1 cellular context compared by ENCODE assay signal in the genomic region with DNA sequence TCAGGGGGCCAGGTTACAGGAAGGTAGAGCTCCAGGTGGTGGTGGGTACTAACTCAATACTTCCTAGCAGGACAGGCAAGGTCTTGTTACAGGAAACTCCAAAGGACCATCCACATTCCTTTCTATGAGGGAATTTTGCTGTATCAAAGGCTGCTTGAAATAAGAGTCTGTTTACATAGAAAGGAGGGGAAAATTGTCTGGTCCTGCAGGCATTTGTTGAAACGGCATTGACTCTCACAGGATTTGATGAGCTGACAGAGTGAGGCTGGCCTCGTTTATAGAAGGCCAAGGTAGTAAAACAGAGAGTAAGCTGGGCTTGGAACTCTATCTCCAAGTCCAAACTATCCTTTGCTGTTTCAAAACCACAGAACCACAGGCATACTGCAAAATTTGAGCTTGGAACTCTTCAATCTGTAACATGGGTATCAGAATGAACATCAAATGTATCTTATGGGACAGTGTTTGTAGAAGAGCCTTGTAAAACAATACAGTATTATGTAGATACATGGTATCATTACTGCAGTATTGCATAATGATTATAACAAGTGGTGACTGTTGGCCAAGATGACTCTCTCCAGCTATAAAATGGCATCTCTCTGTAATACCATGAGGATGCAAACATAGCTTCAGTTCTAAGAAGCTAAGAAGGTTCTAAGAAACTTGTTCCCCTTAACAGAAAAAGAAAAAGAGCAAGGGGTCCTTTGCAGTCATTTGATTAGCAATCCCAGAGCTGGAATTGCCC.
TF ChIP-seq lines count a peak whose summit lies in the region.

No MANE protein-coding gene starts in this region.

TF ChIP-seq in HepG2, 621 proteins besides CTCF, POLR2A, EP300 and RAD21 (continued from another document):
- TF ChIP-seq, protein P1, sequence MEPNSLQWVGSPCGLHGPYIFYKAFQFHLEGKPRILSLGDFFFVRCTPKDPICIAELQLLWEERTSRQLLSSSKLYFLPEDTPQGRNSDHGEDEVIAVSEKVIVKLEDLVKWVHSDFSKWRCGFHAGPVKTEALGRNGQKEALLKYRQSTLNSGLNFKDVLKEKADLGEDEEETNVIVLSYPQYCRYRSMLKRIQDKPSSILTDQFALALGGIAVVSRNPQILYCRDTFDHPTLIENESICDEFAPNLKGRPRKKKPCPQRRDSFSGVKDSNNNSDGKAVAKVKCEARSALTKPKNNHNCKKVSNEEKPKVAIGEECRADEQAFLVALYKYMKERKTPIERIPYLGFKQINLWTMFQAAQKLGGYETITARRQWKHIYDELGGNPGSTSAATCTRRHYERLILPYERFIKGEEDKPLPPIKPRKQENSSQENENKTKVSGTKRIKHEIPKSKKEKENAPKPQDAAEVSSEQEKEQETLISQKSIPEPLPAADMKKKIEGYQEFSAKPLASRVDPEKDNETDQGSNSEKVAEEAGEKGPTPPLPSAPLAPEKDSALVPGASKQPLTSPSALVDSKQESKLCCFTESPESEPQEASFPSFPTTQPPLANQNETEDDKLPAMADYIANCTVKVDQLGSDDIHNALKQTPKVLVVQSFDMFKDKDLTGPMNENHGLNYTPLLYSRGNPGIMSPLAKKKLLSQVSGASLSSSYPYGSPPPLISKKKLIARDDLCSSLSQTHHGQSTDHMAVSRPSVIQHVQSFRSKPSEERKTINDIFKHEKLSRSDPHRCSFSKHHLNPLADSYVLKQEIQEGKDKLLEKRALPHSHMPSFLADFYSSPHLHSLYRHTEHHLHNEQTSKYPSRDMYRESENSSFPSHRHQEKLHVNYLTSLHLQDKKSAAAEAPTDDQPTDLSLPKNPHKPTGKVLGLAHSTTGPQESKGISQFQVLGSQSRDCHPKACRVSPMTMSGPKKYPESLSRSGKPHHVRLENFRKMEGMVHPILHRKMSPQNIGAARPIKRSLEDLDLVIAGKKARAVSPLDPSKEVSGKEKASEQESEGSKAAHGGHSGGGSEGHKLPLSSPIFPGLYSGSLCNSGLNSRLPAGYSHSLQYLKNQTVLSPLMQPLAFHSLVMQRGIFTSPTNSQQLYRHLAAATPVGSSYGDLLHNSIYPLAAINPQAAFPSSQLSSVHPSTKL (CRISPR knock-in tag; IDR thresholded peaks at IDR 0.05), result peak; percentile 16; the same call in 1 of the 2 replicates
- 0 out of 2 replicates have a peak, but pooled peaks have one; percentile 10 for TF ChIP-seq CEBPG (CRISPR knock-in tag; IDR thresholded peaks at IDR 0.05)
- TF ChIP-seq ZNF335 (CRISPR knock-in tag; IDR thresholded peaks at IDR 0.05), result peak; percentile 50; the same call in 1 of the 2 replicates
- TF ChIP-seq MAF1 (CRISPR knock-in tag; IDR thresholded peaks at IDR 0.05; ENCODE audit: borderline replicate concordance), result no peak
- TF ChIP-seq ADNP (CRISPR knock-in tag; IDR thresholded peaks at IDR 0.05), result no peak
- peak; percentile 47; the same call in 1 of the 2 replicates for TF ChIP-seq CEBPB (IDR thresholded peaks at IDR 0.05; ENCODE audit: borderline replicate concordance, low read depth, low read length)
- TF ChIP-seq, protein P2, sequence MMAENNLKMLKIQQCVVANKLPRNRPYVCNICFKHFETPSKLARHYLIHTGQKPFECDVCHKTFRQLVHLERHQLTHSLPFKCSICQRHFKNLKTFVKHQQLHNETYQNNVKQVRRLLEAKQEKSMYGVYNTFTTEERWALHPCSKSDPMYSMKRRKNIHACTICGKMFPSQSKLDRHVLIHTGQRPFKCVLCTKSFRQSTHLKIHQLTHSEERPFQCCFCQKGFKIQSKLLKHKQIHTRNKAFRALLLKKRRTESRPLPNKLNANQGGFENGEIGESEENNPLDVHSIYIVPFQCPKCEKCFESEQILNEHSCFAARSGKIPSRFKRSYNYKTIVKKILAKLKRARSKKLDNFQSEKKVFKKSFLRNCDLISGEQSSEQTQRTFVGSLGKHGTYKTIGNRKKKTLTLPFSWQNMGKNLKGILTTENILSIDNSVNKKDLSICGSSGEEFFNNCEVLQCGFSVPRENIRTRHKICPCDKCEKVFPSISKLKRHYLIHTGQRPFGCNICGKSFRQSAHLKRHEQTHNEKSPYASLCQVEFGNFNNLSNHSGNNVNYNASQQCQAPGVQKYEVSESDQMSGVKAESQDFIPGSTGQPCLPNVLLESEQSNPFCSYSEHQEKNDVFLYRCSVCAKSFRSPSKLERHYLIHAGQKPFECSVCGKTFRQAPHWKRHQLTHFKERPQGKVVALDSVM (CRISPR knock-in tag; IDR thresholded peaks at IDR 0.05), result peak; percentile 32; the same call in 1 of the 2 replicates
- TF ChIP-seq, protein P3, sequence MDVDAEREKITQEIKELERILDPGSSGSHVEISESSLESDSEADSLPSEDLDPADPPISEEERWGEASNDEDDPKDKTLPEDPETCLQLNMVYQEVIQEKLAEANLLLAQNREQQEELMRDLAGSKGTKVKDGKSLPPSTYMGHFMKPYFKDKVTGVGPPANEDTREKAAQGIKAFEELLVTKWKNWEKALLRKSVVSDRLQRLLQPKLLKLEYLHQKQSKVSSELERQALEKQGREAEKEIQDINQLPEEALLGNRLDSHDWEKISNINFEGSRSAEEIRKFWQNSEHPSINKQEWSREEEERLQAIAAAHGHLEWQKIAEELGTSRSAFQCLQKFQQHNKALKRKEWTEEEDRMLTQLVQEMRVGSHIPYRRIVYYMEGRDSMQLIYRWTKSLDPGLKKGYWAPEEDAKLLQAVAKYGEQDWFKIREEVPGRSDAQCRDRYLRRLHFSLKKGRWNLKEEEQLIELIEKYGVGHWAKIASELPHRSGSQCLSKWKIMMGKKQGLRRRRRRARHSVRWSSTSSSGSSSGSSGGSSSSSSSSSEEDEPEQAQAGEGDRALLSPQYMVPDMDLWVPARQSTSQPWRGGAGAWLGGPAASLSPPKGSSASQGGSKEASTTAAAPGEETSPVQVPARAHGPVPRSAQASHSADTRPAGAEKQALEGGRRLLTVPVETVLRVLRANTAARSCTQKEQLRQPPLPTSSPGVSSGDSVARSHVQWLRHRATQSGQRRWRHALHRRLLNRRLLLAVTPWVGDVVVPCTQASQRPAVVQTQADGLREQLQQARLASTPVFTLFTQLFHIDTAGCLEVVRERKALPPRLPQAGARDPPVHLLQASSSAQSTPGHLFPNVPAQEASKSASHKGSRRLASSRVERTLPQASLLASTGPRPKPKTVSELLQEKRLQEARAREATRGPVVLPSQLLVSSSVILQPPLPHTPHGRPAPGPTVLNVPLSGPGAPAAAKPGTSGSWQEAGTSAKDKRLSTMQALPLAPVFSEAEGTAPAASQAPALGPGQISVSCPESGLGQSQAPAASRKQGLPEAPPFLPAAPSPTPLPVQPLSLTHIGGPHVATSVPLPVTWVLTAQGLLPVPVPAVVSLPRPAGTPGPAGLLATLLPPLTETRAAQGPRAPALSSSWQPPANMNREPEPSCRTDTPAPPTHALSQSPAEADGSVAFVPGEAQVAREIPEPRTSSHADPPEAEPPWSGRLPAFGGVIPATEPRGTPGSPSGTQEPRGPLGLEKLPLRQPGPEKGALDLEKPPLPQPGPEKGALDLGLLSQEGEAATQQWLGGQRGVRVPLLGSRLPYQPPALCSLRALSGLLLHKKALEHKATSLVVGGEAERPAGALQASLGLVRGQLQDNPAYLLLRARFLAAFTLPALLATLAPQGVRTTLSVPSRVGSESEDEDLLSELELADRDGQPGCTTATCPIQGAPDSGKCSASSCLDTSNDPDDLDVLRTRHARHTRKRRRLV (CRISPR knock-in tag; IDR thresholded peaks at IDR 0.05), result no peak
- no peak for TF ChIP-seq MIER2 (CRISPR knock-in tag; IDR thresholded peaks at IDR 0.05)
- no peak for TF ChIP-seq FOXA1 (IDR thresholded peaks at IDR 0.05)
- 0 out of 2 replicates have a peak, but pooled peaks have one; percentile 18 for TF ChIP-seq FOXA1 (CRISPR knock-in tag; IDR thresholded peaks at IDR 0.05)
